Comparison of ENCODE assay signal across 11 cellular contexts in the genomic region with DNA sequence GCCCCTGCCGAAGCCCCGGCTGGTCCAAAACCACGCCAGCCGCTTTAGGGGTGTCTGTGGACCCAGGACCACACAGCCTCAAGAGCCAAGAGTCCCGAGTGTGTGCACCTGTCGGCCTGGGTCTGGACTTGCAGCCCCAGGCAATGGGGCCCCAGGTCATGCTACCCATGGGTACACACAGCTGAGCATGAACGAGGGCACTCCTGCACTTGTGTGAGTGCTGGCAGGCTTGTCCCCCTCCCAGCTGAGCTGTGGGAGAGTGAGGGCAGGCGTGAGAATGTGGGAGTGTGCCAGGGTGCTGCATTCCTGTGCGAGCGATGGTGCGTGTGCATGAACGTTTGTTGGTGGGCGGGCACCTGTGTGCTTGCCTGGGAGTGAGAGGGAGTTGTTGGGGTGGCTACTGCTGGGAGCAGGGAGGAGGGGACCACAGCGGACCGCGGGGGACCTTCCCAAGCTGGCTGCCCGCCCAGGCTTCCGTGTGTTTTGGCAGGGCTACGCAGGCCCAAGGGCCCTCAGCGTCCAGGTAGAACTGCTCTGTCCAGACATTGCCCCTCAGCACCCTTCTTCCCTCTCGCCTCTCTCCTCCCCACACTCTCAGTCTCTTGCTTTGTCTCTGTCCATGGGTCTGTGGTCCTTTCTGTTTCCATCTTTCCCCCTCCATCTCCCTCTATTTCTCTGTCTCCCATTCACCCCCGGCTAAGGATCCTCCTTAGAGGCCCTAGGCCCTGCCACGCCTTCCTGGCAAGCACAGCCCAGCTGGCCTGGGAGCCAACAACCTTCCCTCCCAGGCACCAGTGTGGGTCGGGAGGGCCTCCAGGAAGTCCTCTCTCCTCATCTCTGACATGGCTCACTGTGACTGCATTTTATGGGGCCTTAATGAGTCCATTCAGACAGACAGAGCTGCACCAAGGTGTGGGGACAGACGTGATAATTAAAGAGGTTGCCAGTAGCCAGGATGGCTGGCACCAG. TPM values are rescaled to one million over a fixed set of nuclear protein-coding genes. Genes with fewer than 3 reads are reported as not detected.
DNase-seq lines count a peak whose midpoint lies in the region; ATAC-seq and TF ChIP-seq lines count a peak whose summit lies in the region.
"Had no signal": no experiment of that assay in that cellular context is flagged by ENCODE, and none has a peak within 500 bp of the region (broad histone marks: within the 10 kb centered on the region; RNA-seq: fewer than 3 reads in every experiment).

No MANE protein-coding gene starts in this region.

- H2BK12ac ChIP-seq in trophoblast cell (ENCODE audit: low read length): no peak overlapping the region

- intact Hi-C loops in Calu3 (cut with micrococcal nuclease; ENCODE audit: unreplicated experiment): no loop called here

- H2AFZ ChIP-seq in trophoblast cell (ENCODE audit: insufficient read depth, low read length, poor library complexity): no peak overlapping the region

- H3K4me2 ChIP-seq in trophoblast cell (ENCODE audit: low read length): no peak overlapping the region

- no peaks in the 10 kb centered on the region for H3K36me3 Mint-ChIP-seq in Calu3 (ENCODE audit: insufficient read depth, unreplicated experiment)

- no peak overlapping the region for H3K23ac ChIP-seq in trophoblast cell (ENCODE audit: low read length)

- H3K27ac Mint-ChIP-seq in Calu3 (ENCODE audit: unreplicated experiment): peak overlapping the region; percentile 30
- H3K27ac Mint-ChIP-seq: activated CD8-positive, alpha-beta T cell treated with anti-CD3 and anti-CD28 coated beads, Interleukin-2, amount 10 ng/mL, durations not matched to agents 7 days and 5 days had no signal

- H4K8ac ChIP-seq in trophoblast cell (ENCODE audit: low read depth, low read length): no peak overlapping the region

- H3K4me3 ChIP-seq in trophoblast cell (ENCODE audit: low read depth, low read length): no peak overlapping the region

- no TSS peak for BruUV-seq in Calu3 (replicated peaks; lab: Mats Ljungman, UMichigan)

- peak overlapping the region; percentile 33 for H2AK5ac ChIP-seq in trophoblast cell (ENCODE audit: low read length)

- H3K36me3 ChIP-seq in trophoblast cell (ENCODE audit: control insufficient read depth in 1 of 2, insufficient read depth in 2 of 2, low read length in 2 of 2): no peaks in the 10 kb centered on the region

- CTCF ChIA-PET in Calu3 (lab: Charles Lee): no interaction called here

- H3K9me3 ChIP-seq in trophoblast cell (ENCODE audit: insufficient read depth, low read depth, low read length): no peaks in the 10 kb centered on the region

- H3K27ac ChIP-seq in foreskin keratinocyte (no peak overlapping the region), trophoblast cell (ENCODE audit: low read depth, low read length) (no peak overlapping the region)

- H3K9ac ChIP-seq in trophoblast cell (ENCODE audit: low read length): no peak overlapping the region

- no peaks in the 10 kb centered on the region for H3K9me3 Mint-ChIP-seq in Calu3 (ENCODE audit: low read depth, unreplicated experiment)

- H4K91ac ChIP-seq in trophoblast cell (ENCODE audit: low read depth, low read length): no peak overlapping the region

- no peaks in the 10 kb centered on the region for H3K4me1 ChIP-seq in foreskin keratinocyte
- H3K4me1 ChIP-seq in trophoblast cell (ENCODE audit: control insufficient read depth in 1 of 2, insufficient read depth in 2 of 2, low read length in 2 of 2): peaks cover 0 to 15% of the 10 kb centered on the region in 2 experiments

- TF ChIP-seq CTCF in Calu3 (IDR thresholded peaks at IDR 0.05; ENCODE audit: unreplicated experiment) (no peak), foreskin keratinocyte (conservative IDR thresholded peaks at IDR 0.05) (no peak)

- no peaks in the 10 kb centered on the region for H3K79me2 ChIP-seq in trophoblast cell (ENCODE audit: control insufficient read depth, insufficient read depth, low read length, poor library complexity)

- no CpG with 5 or more reads among the region's 25 CpGs for WGBS in trophoblast cell (ENCODE audit: extremely low coverage, insufficient coverage, insufficient read length)

- H4K12ac ChIP-seq in trophoblast cell (ENCODE audit: low read depth, low read length): no peak overlapping the region

- no peak overlapping the region for H3K14ac ChIP-seq in trophoblast cell (ENCODE audit: low read length)

- no peak overlapping the region for H2BK5ac ChIP-seq in trophoblast cell (ENCODE audit: low read depth, low read length, poor library complexity)

- H3K27me3 ChIP-seq in foreskin keratinocyte: peaks cover 8% of the 10 kb centered on the region
- no peaks in the 10 kb centered on the region for H3K27me3 ChIP-seq in trophoblast cell (ENCODE audit: insufficient read depth, low read length)

- H2BK120ac ChIP-seq in trophoblast cell (ENCODE audit: insufficient read depth, low read length, poor library complexity): peak overlapping the region; percentile 18

- DNase-seq in Calu3 (peak; percentile 55), NCI-H345 treated with DMSO at 0.1 percent for 48 hours (lab: John Stamatoyannopoulos, UW; ENCODE audit: unreplicated experiment) (peak; percentile 34), foreskin keratinocyte (no peak), trophoblast cell (no peak), SKM-1 treated with dmso at 0.1 percent for 144 hours (lab: John Stamatoyannopoulos, UW; ENCODE audit: unreplicated experiment) (no peak), midbrain (lab: John Stamatoyannopoulos, UW) (no peak), erythroblast (lab: John Stamatoyannopoulos, UW) (no peak), cerebellar nuclear complex (lab: John Stamatoyannopoulos, UW) (no peak)
- DNase-seq: activated CD8-positive, alpha-beta T cell treated with anti-CD3 and anti-CD28 coated beads, Interleukin-2, amount 10 ng/mL, durations not matched to agents 7 days and 5 days; nucleus accumbens; OCI-M1 had no signal

- H3K27me3 Mint-ChIP-seq in Calu3 (ENCODE audit: unreplicated experiment): no peaks in the 10 kb centered on the region

- H3K4me3 Mint-ChIP-seq in Calu3 (ENCODE audit: low read depth, unreplicated experiment): peak overlapping the region; percentile 18
- H3K4me3 Mint-ChIP-seq: activated CD8-positive, alpha-beta T cell treated with anti-CD3 and anti-CD28 coated beads, Interleukin-2, amount 10 ng/mL, durations not matched to agents 7 days and 5 days had no signal

- peaks cover 36% of the 10 kb centered on the region for H3K4me1 Mint-ChIP-seq in Calu3 (ENCODE audit: low read depth, unreplicated experiment)

- H3K4ac ChIP-seq in trophoblast cell (ENCODE audit: low read depth, low read length): no peak overlapping the region

- peaks cover 2% of the 10 kb centered on the region for H3K79me1 ChIP-seq in trophoblast cell (ENCODE audit: low read length)

- peak; percentile 19 for ATAC-seq in foreskin keratinocyte
- ATAC-seq: activated CD8-positive, alpha-beta T cell treated with anti-CD3 and anti-CD28 coated beads, Interleukin-2, amount 10 ng/mL, durations not matched to agents 7 days and 5 days had no signal

- TF ChIP-seq POLR2A in erythroblast (IDR thresholded peaks at IDR 0.05; ENCODE audit: low read length): no peak

- H3K18ac ChIP-seq in trophoblast cell (ENCODE audit: low read length): no peak overlapping the region

RNA-seq across cellular contexts. Expression of a gene that starts 31.0 kb away (rescaled TPM):
- total RNA-seq in Calu3 (2022) (9.2 and 13.2 TPM in 2 replicates), foreskin keratinocyte (7.8 and 8.5 TPM in 2 replicates)
- 11.5 and 12.4 TPM in 2 replicates for polyA plus RNA-seq in foreskin keratinocyte
- 16.8 TPM in 2 replicates for polyA plus RNA-seq in trophoblast cell (2013)

RNA-seq across cellular contexts. Expression of a gene that starts 35.5 kb away (rescaled TPM):
- total RNA-seq in Calu3 (2022): 17.4 and 17.7 TPM in 2 replicates
- total RNA-seq in foreskin keratinocyte: 10.1 and 10.5 TPM in 2 replicates
- 2.1 and 2.2 TPM in 2 replicates for polyA plus RNA-seq in foreskin keratinocyte
- 12.6 and 12.8 TPM in 2 replicates for polyA plus RNA-seq in trophoblast cell (2013)

RNA-seq across cellular contexts. Expression of a gene that starts 37.3 kb away (rescaled TPM):
- 31.7 and 33.1 TPM in 2 replicates for total RNA-seq in Calu3 (2022)
- total RNA-seq in foreskin keratinocyte: 48.2 and 53.9 TPM in 2 replicates
- polyA plus RNA-seq in foreskin keratinocyte: 45.3 and 49.5 TPM in 2 replicates
- polyA plus RNA-seq in trophoblast cell (2013): 41.1 and 42.0 TPM in 2 replicates

RNA-seq across cellular contexts. Expression of a gene that starts 53.3 kb away (rescaled TPM):
- total RNA-seq in Calu3 (2022) (365 and 600 TPM in 2 replicates), foreskin keratinocyte (1.1 TPM in 1 of 2 replicates, not detected in the other)
- 0.27 TPM in 1 of 2 replicates, not detected in the other for polyA plus RNA-seq in foreskin keratinocyte
- polyA plus RNA-seq in trophoblast cell (2013): 761 and 882 TPM in 2 replicates

Comparison
In these comparisons a context has a peak if more than half of its experiments do, and no peak if none do; other contexts are left out.
1. DNase-seq: peak in Calu3 (single experiment) and NCI-H345 treated with DMSO at 0.1 percent for 48 hours (single experiment); none in foreskin keratinocyte (0 of 2), trophoblast cell (0 of 2), SKM-1 treated with dmso at 0.1 percent for 144 hours (single experiment), midbrain (single experiment), erythroblast (0 of 2) and cerebellar nuclear complex (0 of 2).